1 cellular context compared by ENCODE assay signal in genomic region chr6:56539503-56540105, GRCh38.
TF ChIP-seq lines count a peak whose summit lies in the region.

No MANE protein-coding gene starts in this region.

TF ChIP-seq in GM23338, 12 proteins besides CTCF, POLR2A, EP300 and RAD21 (continued from another document):
- TF ChIP-seq ZNF462 (CRISPR knock-in tag; IDR thresholded peaks at IDR 0.05): no peak
